ENCODE assay signal across 9 cellular contexts in genomic region chr12:75816892-75817291, GRCh38.
A peak's percentile ranks its signal among the peaks of the same experiment; 100 is the strongest.
DNase-seq lines count a peak whose midpoint lies in the region; ATAC-seq, FAIRE-seq and TF ChIP-seq lines count a peak whose summit lies in the region.
"Had no signal": no experiment of that assay in that cellular context is flagged by ENCODE, and none has a peak within 500 bp of the region (broad histone marks: within the 10 kb centered on the region; RNA-seq: fewer than 3 reads in every experiment).

No MANE protein-coding gene starts in this region.

- peaks cover 19% of the 10 kb centered on the region for H3K4me1 ChIP-seq in OCI-LY3 (ENCODE audit: low read length)

- TF ChIP-seq CTCF in OCI-LY3 (IDR thresholded peaks at IDR 0.05; ENCODE audit: low read depth, low read length) (peak; percentile 43; the same call in 1 of the 2 replicates), fibroblast of pulmonary artery (IDR thresholded peaks at IDR 0.05; ENCODE audit: low read length, missing control alignments) (no peak)

- H3K9ac ChIP-seq in OCI-LY3 (ENCODE audit: low read length), result no peak overlapping the region

- peak; percentile 38 for DNase-seq in AG08395 (ENCODE audit: low spot score)
- no peak for DNase-seq in GM18507 (ENCODE audit: extremely low spot score, insufficient read length, low read depth)
- DNase-seq in fibroblast of pulmonary artery (ENCODE audit: low read depth), result peak; percentile 76
- no peak for DNase-seq in germinal center (ENCODE audit: low spot score)

- no peaks in the 10 kb centered on the region for H3K36me3 ChIP-seq in OCI-LY3 (replicated peaks; ENCODE audit: low read depth, low read length)

- H3K4me3 ChIP-seq in OCI-LY3 (ENCODE audit: low read length), result no peak overlapping the region
- H3K4me3 ChIP-seq in fibroblast of pulmonary artery (replicated peaks; ENCODE audit: low read depth, low read length), result no peak overlapping the region
- H3K4me3 ChIP-seq: lung had no signal

- ATAC-seq in HG02623 (IDR thresholded peaks at IDR 0.05; ENCODE audit: unreplicated experiment), result no peak
- ATAC-seq in GM21447 (IDR thresholded peaks at IDR 0.05; ENCODE audit: unreplicated experiment), result no peak
- ATAC-seq in HG03442 (IDR thresholded peaks at IDR 0.05; ENCODE audit: unreplicated experiment), result no peak

- H3K27me3 ChIP-seq in OCI-LY3 (ENCODE audit: low read depth, low read length), result 0 out of 2 replicates have a peak, but pooled peaks cover 10% of the 10 kb centered on the region

- peak; percentile 38 for FAIRE-seq in GM18507 (lab: Jason Lieb, UNC)

- H3K79me2 ChIP-seq in OCI-LY3 (ENCODE audit: low read length), result no peaks in the 10 kb centered on the region

- H3K4me2 ChIP-seq in OCI-LY3 (ENCODE audit: low read length), result no peak overlapping the region

- no peak overlapping the region for H3K27ac ChIP-seq in OCI-LY3 (ENCODE audit: low read length)

- no peak overlapping the region for H2AFZ ChIP-seq in OCI-LY3 (ENCODE audit: low read depth, low read length)

- H4K20me1 ChIP-seq in OCI-LY3 (ENCODE audit: insufficient read depth, low read length), result no peaks in the 10 kb centered on the region

- H3K9me3 ChIP-seq in OCI-LY3 (ENCODE audit: insufficient read depth, low read length), result no peaks in the 10 kb centered on the region

Comparison
In these comparisons a context has a peak if more than half of its experiments do, and no peak if none do; other contexts are left out.
1. DNase-seq: peak in AG08395 (single experiment) and fibroblast of pulmonary artery (single experiment); none in GM18507 (single experiment) and germinal center (single experiment).